8 cellular contexts compared by ENCODE assay signal in genomic region chr11:65541093-65542010, GRCh38. TPM values are rescaled to one million over a fixed set of nuclear protein-coding genes. Genes with fewer than 3 reads are reported as not detected.
A peak's percentile ranks its signal among the peaks of the same experiment; 100 is the strongest.
DNase-seq lines count a peak whose midpoint lies in the region; ATAC-seq, FAIRE-seq and TF ChIP-seq lines count a peak whose summit lies in the region.

No MANE protein-coding gene starts in this region.

- peaks cover 6% of the 10 kb centered on the region for H4K20me1 ChIP-seq in neural cell (ENCODE audit: insufficient read depth)

- no peak for ATAC-seq in HG03457 (IDR thresholded peaks at IDR 0.05; ENCODE audit: unreplicated experiment)

- H3K4me3 Mint-ChIP-seq in CD14-positive monocyte, result peak overlapping the region; percentile 82 to 86

- H3K79me2 ChIP-seq in neural cell (replicated peaks; ENCODE audit: insufficient read depth, low read length), result no peaks in the 10 kb centered on the region

- no peak overlapping the region for H2AFZ ChIP-seq in neural cell (ENCODE audit: low read depth, low read length)

- H3K4me1 Mint-ChIP-seq in CD14-positive monocyte, result peaks cover 20% of the 10 kb centered on the region

- peaks cover 11 to 25% of the 10 kb centered on the region in 2 donors for H3K36me3 Mint-ChIP-seq in CD14-positive monocyte

- H3K27ac ChIP-seq in dorsolateral prefrontal cortex (peak overlapping the region; percentile 77 to 99 (median 94)), neural cell (ENCODE audit: low read length) (no peak overlapping the region)

- FAIRE-seq in frontal cortex (lab: Jason Lieb, UNC), result no peak

- no peak overlapping the region for H3K4me2 ChIP-seq in neural cell (ENCODE audit: low read length)

- no peaks in the 10 kb centered on the region for H3K9me2 ChIP-seq in neural cell (ENCODE audit: insufficient read depth, low read length)

- intact Hi-C loops in CD14-positive monocyte (cut with micrococcal nuclease), result loop anchor here (2.0 to 10.0 kb wide), 3 partner anchors 33 to 73 kb away; partner anchors contain the start of genes MAP3K11 (in 2 of the 2) and PCNX3 (in 1 of the 2)
- intact Hi-C loops in dorsolateral prefrontal cortex (cut with DNase I), result loop anchor here (2.0 to 10.0 kb wide), 4 partner anchors 17 to 423 kb away; partner anchors contain the start of genes MAP3K11 (in 2 of the 2), LTBP3 (in 1 of the 2), PCNX3 (in 1 of the 2) and SART1 (in 1 of the 2)

- H3K27ac Mint-ChIP-seq in CD14-positive monocyte, result peak overlapping the region; percentile 72 to 88 (median 85)

- H3K4me3 ChIP-seq in MG63 (peak overlapping the region; percentile 22), dorsolateral prefrontal cortex (peak overlapping the region; percentile 25 to 84 (median 59)), neural cell (ENCODE audit: low read length) (peak overlapping the region; percentile 68)

- H3K36me3 ChIP-seq in MG63 (peaks cover 43% of the 10 kb centered on the region), neural cell (ENCODE audit: insufficient read depth, low read length) (no peaks in the 10 kb centered on the region)

- no peak overlapping the region for H3K9ac ChIP-seq in neural cell (ENCODE audit: low read length)

- no peak for TF ChIP-seq EP300 in neural cell (conservative IDR thresholded peaks at IDR 0.05; ENCODE audit: poor library complexity, severe bottlenecking)

- H3K27me3 ChIP-seq in MG63, result no peaks in the 10 kb centered on the region
- no peaks in the 10 kb centered on the region for H3K27me3 ChIP-seq in dorsolateral prefrontal cortex
- H3K27me3 ChIP-seq in neural cell (ENCODE audit: insufficient read depth, low read depth, low read length), result peaks cover 58% of the 10 kb centered on the region

- TF ChIP-seq CTCF in CD14-positive monocyte (IDR thresholded peaks at IDR 0.05) (peak; percentile 7), dorsolateral prefrontal cortex (IDR thresholded peaks at IDR 0.05 in 54 of 56, conservative IDR thresholded peaks at IDR 0.05 in 2 of 56; ENCODE audit: low read depth in 1 of 56, partially characterized antibody in 56 of 56) (peak in 4 of 56 donors; percentile 0 to 5 (median 4)), neural cell (IDR thresholded peaks at IDR 0.05; ENCODE audit: poor library complexity, severe bottlenecking) (no peak)

- no peaks in the 10 kb centered on the region for H3F3A ChIP-seq in neural cell (ENCODE audit: insufficient read depth, low read length, poor library complexity, severe bottlenecking)

- H3K9me3 ChIP-seq in MG63 (no peaks in the 10 kb centered on the region), neural cell (ENCODE audit: low read length) (no peaks in the 10 kb centered on the region)

- no peak for DNase-seq in CD14-positive monocyte (ENCODE audit: low spot score)
- no peak for DNase-seq in MG63
- DNase-seq in dorsolateral prefrontal cortex, result no peak
- DNase-seq in frontal cortex (ENCODE audit: low spot score in 2 of 2), result no peak
- no peak for DNase-seq in NCI-H748 (lab: John Stamatoyannopoulos, UW; ENCODE audit: unreplicated experiment)
- no peak for DNase-seq in MV-4-11 (lab: John Stamatoyannopoulos, UW)

- H3K9me3 Mint-ChIP-seq in CD14-positive monocyte, result no peaks in the 10 kb centered on the region

- H3K27me3 Mint-ChIP-seq in CD14-positive monocyte (ENCODE audit: low read depth in 3 of 3), result peaks cover 9 to 12% (median 11%) of the 10 kb centered on the region in 3 donors

- TF ChIP-seq RAD21 in neural cell (conservative IDR thresholded peaks at IDR 0.05), result no peak

TF ChIP-seq in neural cell, 6 proteins besides CTCF, POLR2A, EP300 and RAD21:
- TF ChIP-seq EZH2 (IDR thresholded peaks at IDR 0.05; ENCODE audit: borderline replicate concordance, insufficient read depth, low read length, poor library complexity, severe bottlenecking) (no peak), SMC3 (conservative IDR thresholded peaks at IDR 0.05; ENCODE audit: poor library complexity) (no peak), MXI1 (conservative IDR thresholded peaks at IDR 0.05; ENCODE audit: poor library complexity, severe bottlenecking) (no peak), REST (IDR thresholded peaks at IDR 0.05; ENCODE audit: borderline replicate concordance) (no peak), TAF1 (IDR thresholded peaks at IDR 0.05; ENCODE audit: low read depth) (no peak), POLR2AphosphoS5 (IDR thresholded peaks at IDR 0.05) (no peak)

RNA-seq across cellular contexts. Expression of gene SCYL1, which starts 16.5 kb away (rescaled TPM):
- polyA plus RNA-seq in CD14-positive monocyte (10 to 100 TPM; 18.6 to 29.7 TPM), neural cell (48.3 and 56.2 TPM in 2 replicates)
- 50.1 and 56.3 TPM in 2 replicates for total RNA-seq in MG63 (2014; rRNA removed; shearing (Covaris generic); ENCODE audit: low replicate concordance)
- total RNA-seq in dorsolateral prefrontal cortex (100 to 1,000 TPM in 34 of 120 experiments, 10 to 100 TPM in 86; 71.5 to 120 (median 93.9) TPM), frontal cortex (39.1 TPM)
- 35.3 and 55.3 TPM in 2 replicates for polyA minus RNA-seq in neural cell

RNA-seq across cellular contexts. Expression of gene LTBP3, which starts 16.8 kb away (rescaled TPM):
- polyA plus RNA-seq in CD14-positive monocyte (1 to 10 TPM; 3.4 to 4.6 TPM), neural cell (3.5 and 4.6 TPM in 2 replicates)
- total RNA-seq in MG63 (2014; rRNA removed; shearing (Covaris generic); ENCODE audit: low replicate concordance), result 109 and 124 TPM in 2 replicates
- total RNA-seq in dorsolateral prefrontal cortex (100 to 1,000 TPM in 117 of 120 experiments, 10 to 100 TPM in 3; 97.2 to 228 (median 145) TPM), frontal cortex (17.5 TPM)
- 0.97 and 2.3 TPM in 2 replicates for polyA minus RNA-seq in neural cell

RNA-seq across cellular contexts. Expression of gene ZNRD2, which starts 28.9 kb away (rescaled TPM):
- polyA plus RNA-seq in CD14-positive monocyte (10 to 100 TPM; 48.5 to 56.2 TPM), neural cell (35.4 and 36.2 TPM in 2 replicates)
- 51.1 and 90.7 TPM in 2 replicates for total RNA-seq in MG63 (2014; rRNA removed; shearing (Covaris generic); ENCODE audit: low replicate concordance)
- total RNA-seq in dorsolateral prefrontal cortex (10 to 100 TPM; 22.6 to 74.8 (median 38.1) TPM), frontal cortex (15.9 TPM)
- 16.4 and 24.8 TPM in 2 replicates for polyA minus RNA-seq in neural cell

RNA-seq across cellular contexts. Expression of gene FAM89B, which starts 31.0 kb away (rescaled TPM):
- 100 to 1,000 TPM in 1 of 2 donors, 10 to 100 TPM in 1; 70.8 to 139 TPM for polyA plus RNA-seq in CD14-positive monocyte
- total RNA-seq in MG63 (2014; rRNA removed; shearing (Covaris generic); ENCODE audit: low replicate concordance), result 45.5 and 66.6 TPM in 2 replicates
- total RNA-seq in dorsolateral prefrontal cortex, result 100 to 1,000 TPM in 1 of 120 experiments, 10 to 100 TPM in 119; 35.7 to 101 (median 59.6) TPM
- 75.1 and 86.1 TPM in 2 replicates for polyA plus RNA-seq in neural cell
- 52.6 and 57.5 TPM in 2 replicates for polyA minus RNA-seq in neural cell
- 19.6 TPM for total RNA-seq in frontal cortex

RNA-seq across cellular contexts. Expression of gene EHBP1L1, which starts 34.5 kb away (rescaled TPM):
- polyA plus RNA-seq in CD14-positive monocyte (10 to 100 TPM; 29.6 to 42.6 TPM), neural cell (18.3 and 19.8 TPM in 2 replicates)
- 30.8 and 65.1 TPM in 2 replicates for total RNA-seq in MG63 (2014; rRNA removed; shearing (Covaris generic); ENCODE audit: low replicate concordance)
- total RNA-seq in dorsolateral prefrontal cortex (10 to 100 TPM; 17.3 to 49.0 (median 28.4) TPM), frontal cortex (8.6 TPM)
- polyA minus RNA-seq in neural cell, result 5.4 and 8.6 TPM in 2 replicates
